ENCODE assay signal across 8 cellular contexts in genomic region chr1:86833461-86834215, GRCh38.
DNase-seq lines count a peak whose midpoint lies in the region; ATAC-seq and TF ChIP-seq lines count a peak whose summit lies in the region.

No MANE protein-coding gene starts in this region.

- TF ChIP-seq POLR2A in GM18505 (IDR thresholded peaks at IDR 0.05; ENCODE audit: borderline replicate concordance, extremely low read depth, insufficient read depth, insufficient read length), result no peak

- intact Hi-C loops in A673 (cut with micrococcal nuclease; ENCODE audit: unreplicated experiment), result loop anchor here (1.0 to 5.0 kb wide), 3 partner anchors 132 to 251 kb away; no protein-coding TSS in a partner anchor

- no peaks in the 10 kb centered on the region for H3K4me1 ChIP-seq in A673 (ENCODE audit: insufficient read depth, low read length, poor library complexity, severe bottlenecking)

- peak; percentile 79 for ATAC-seq in GM18505 (IDR thresholded peaks at IDR 0.05; ENCODE audit: unreplicated experiment)
- peak; percentile 73 for ATAC-seq in HG03045 (IDR thresholded peaks at IDR 0.05; ENCODE audit: unreplicated experiment)

- H3K27me3 ChIP-seq in A673 (replicated peaks; ENCODE audit: insufficient read depth, low read depth, low read length, poor library complexity) (no peaks in the 10 kb centered on the region), WERI-Rb-1 (ENCODE audit: insufficient read depth, low read depth, severe bottlenecking) (no peaks in the 10 kb centered on the region), kidney epithelial cell (ENCODE audit: control insufficient read depth, insufficient read depth, low read length) (no peaks in the 10 kb centered on the region)

- H3K27ac ChIP-seq in A673 (ENCODE audit: low read depth, low read length, poor library complexity, severe bottlenecking) (no peak overlapping the region), WERI-Rb-1 (no peak overlapping the region), caudate nucleus (ENCODE audit: low read depth, low read length) (no peak overlapping the region)

- TF ChIP-seq CTCF in A673 (conservative IDR thresholded peaks at IDR 0.05; ENCODE audit: low read depth, low read length) (peak; percentile 74), WERI-Rb-1 (IDR thresholded peaks at IDR 0.05; ENCODE audit: low read depth, low read length) (peak; percentile 52), kidney epithelial cell (IDR thresholded peaks at IDR 0.05; ENCODE audit: insufficient read depth, low read length, poor library complexity, severe bottlenecking) (peak; percentile 60)

- CTCF ChIA-PET in A673 (lab: Charles Lee), result interaction anchor here (0.6 to 1.1 kb wide), 4 partner anchors 53 to 250 kb away, joined by 3 to 7 read pairs (median 5); no protein-coding TSS in a partner anchor

- no peaks in the 10 kb centered on the region for H3K36me3 ChIP-seq in A673 (ENCODE audit: insufficient read depth, low read length, poor library complexity, severe bottlenecking)
- H3K36me3 ChIP-seq in WERI-Rb-1, result no peaks in the 10 kb centered on the region
- no peaks in the 10 kb centered on the region for H3K36me3 ChIP-seq in kidney epithelial cell (ENCODE audit: control insufficient read depth, insufficient read depth, low read length)

- peak; percentile 94 for DNase-seq in A673 (ENCODE audit: low spot score)
- peak; percentile 71 for DNase-seq in NCI-H2196 treated with DMSO at 0.1 percent for 48 hours (lab: John Stamatoyannopoulos, UW; ENCODE audit: unreplicated experiment)
- peak; percentile 79 for DNase-seq in WERI-Rb-1
- DNase-seq in caudate nucleus (lab: John Stamatoyannopoulos, UW), result peak in 45 of 61 donors; percentile 2 to 76 (median 24)
- peak; percentile 59 for DNase-seq in kidney epithelial cell (ENCODE audit: low read depth)
- peak; percentile 55 for DNase-seq in stimulated activated CD4-positive, alpha-beta T cell treated with anti-CD3 and anti-CD28 coated beads, Interleukin-1b, Interleukin-23, amount 100 ng/mL, for 48 hours

- no TSS peak for BruUV-seq in A673 (replicated peaks; lab: Mats Ljungman, UMichigan)

- H3K4me3 ChIP-seq in A673 (ENCODE audit: low read depth, low read length, poor library complexity, severe bottlenecking) (no peak overlapping the region), WERI-Rb-1 (ENCODE audit: low read depth, low read length) (no peak overlapping the region), kidney epithelial cell (ENCODE audit: low read depth, low read length) (no peak overlapping the region)

- H3K9me3 ChIP-seq in A673 (ENCODE audit: low read depth, low read length, poor library complexity, severe bottlenecking) (no peaks in the 10 kb centered on the region), WERI-Rb-1 (ENCODE audit: severe bottlenecking) (no peaks in the 10 kb centered on the region)

- POLR2A ChIA-PET in A673 (lab: Charles Lee; ENCODE audit: low non-redundant PET), result no interaction called here

Comparison
In these comparisons a context has a peak if more than half of its experiments do, and no peak if none do; other contexts are left out.
1. DNase-seq: peak in every context shown above with its lines; median percentile 94 in A673; 79 in WERI-Rb-1; 71 in NCI-H2196 treated with DMSO at 0.1 percent for 48 hours; 59 in kidney epithelial cell; 55 in stimulated activated CD4-positive, alpha-beta T cell treated with anti-CD3 and anti-CD28 coated beads, Interleukin-1b, Interleukin-23, amount 100 ng/mL, for 48 hours; 24 in caudate nucleus.